ENCODE assay signal across 2 cellular contexts in genomic region chr1:106222415-106222814, GRCh38.
TF ChIP-seq lines count a peak whose summit lies in the region.

No MANE protein-coding gene starts in this region.

TF ChIP-seq in GM23338, 12 proteins besides CTCF, POLR2A, EP300 and RAD21:
- TF ChIP-seq ZNF114 (CRISPR knock-in tag; IDR thresholded peaks at IDR 0.05) (no peak), ZNF331 (CRISPR knock-in tag; IDR thresholded peaks at IDR 0.05; ENCODE audit: low read depth) (no peak), NANOG (IDR thresholded peaks at IDR 0.05; ENCODE audit: borderline replicate concordance) (no peak), EZH2 (IDR thresholded peaks at IDR 0.05; ENCODE audit: low read depth, unreplicated experiment) (no peak), ETS1 (IDR thresholded peaks at IDR 0.05) (no peak), CREB1 (CRISPR knock-in tag; IDR thresholded peaks at IDR 0.05; ENCODE audit: low read depth) (no peak), JUNB (IDR thresholded peaks at IDR 0.05; ENCODE audit: unreplicated experiment) (no peak), STAT1 (IDR thresholded peaks at IDR 0.05; ENCODE audit: unreplicated experiment) (no peak), ZNF462 (CRISPR knock-in tag; IDR thresholded peaks at IDR 0.05) (no peak), REST (IDR thresholded peaks at IDR 0.05; ENCODE audit: unreplicated experiment) (no peak), POLR2AphosphoS5 (IDR thresholded peaks at IDR 0.05; ENCODE audit: low read depth) (no peak), EZH2phosphoT487 (IDR thresholded peaks at IDR 0.05; ENCODE audit: unreplicated experiment) (no peak)

TF ChIP-seq in H1, 55 proteins besides CTCF, POLR2A, EP300 and RAD21:
- TF ChIP-seq RXRA (IDR thresholded peaks at IDR 0.05; ENCODE audit: insufficient read depth, low read depth, low read length) (no peak), JUND (IDR thresholded peaks at IDR 0.05; ENCODE audit: low read length) (peak; percentile 72; the same call in 1 of the 2 replicates)
